In genomic region chr6:40631760-40632159, GRCh38 we compare ENCODE assay signal across 21 cellular contexts.
A peak's percentile ranks its signal among the peaks of the same experiment; 100 is the strongest.
DNase-seq lines count a peak whose midpoint lies in the region; ATAC-seq lines count a peak whose summit lies in the region.
"Had no signal": no experiment of that assay in that cellular context is flagged by ENCODE, and none has a peak within 500 bp of the region (broad histone marks: within the 10 kb centered on the region; RNA-seq: fewer than 3 reads in every experiment).

No MANE protein-coding gene starts in this region.

- ATAC-seq in HG03159 (IDR thresholded peaks at IDR 0.05; ENCODE audit: unreplicated experiment) (no peak), HG03139 (IDR thresholded peaks at IDR 0.05; ENCODE audit: unreplicated experiment) (no peak)
- ATAC-seq: activated naive CD8-positive, alpha-beta T cell treated with anti-CD3 and anti-CD28 coated beads, Interleukin-2, amount 50 U/mL, for 24 hours; stimulated activated memory B cell treated with anti-CD40 and anti-IgM and Interleukin-4, amounts not matched to agents 10 μg/mL and 1 μg/mL and 100 μg/mL, for 72 hours had no signal

- DNase-seq in NCI-H1092 treated with DMSO at 0.1 percent for 48 hours (lab: John Stamatoyannopoulos, UW): peak; percentile 20
- peak; percentile 53 for DNase-seq in NCI-H345 (lab: John Stamatoyannopoulos, UW)
- DNase-seq in hippocampal formation (lab: John Stamatoyannopoulos, UW): peak; percentile 10 to 19
- DNase-seq in superior temporal gyrus (ENCODE audit: extremely low spot score): peak; percentile 62
- DNase-seq in DMS 273 (lab: John Stamatoyannopoulos, UW; ENCODE audit: unreplicated experiment): no peak
- DNase-seq: activated CD4-positive, alpha-beta T cell treated with anti-CD3 and anti-CD28 coated beads for 1 hour; activated gamma-delta T cell; activated naive CD8-positive, alpha-beta T cell treated with anti-CD3 and anti-CD28 coated beads, Interleukin-2, amount 50 U/mL, for 24 hours; activated T-cell treated with anti-CD3 and anti-CD28 coated beads, Interleukin-2, amount 50 U/mL, for 1 hour; cerebellar nuclear complex; NCI-H1436 treated with DMSO at 0.1 percent for 48 hours; NCI-H446 treated with DMSO at 0.1 percent for 48 hours; NK-92 treated with Interleukin-12 subunit alpha and Interleukin-12 subunit beta, amount 100 ng/mL, for 24 hours; SHP77 treated with DMSO at 0.1 percent for 48 hours; spleen; stimulated activated CD4-positive, alpha-beta T cell treated with anti-CD3 and anti-CD28 coated beads, Interleukin-4, amount 100 ng/mL, for 1 hour; T-helper 1 cell; uterus had no signal
